ENCODE assay signal across 31 cellular contexts in the genomic region with DNA sequence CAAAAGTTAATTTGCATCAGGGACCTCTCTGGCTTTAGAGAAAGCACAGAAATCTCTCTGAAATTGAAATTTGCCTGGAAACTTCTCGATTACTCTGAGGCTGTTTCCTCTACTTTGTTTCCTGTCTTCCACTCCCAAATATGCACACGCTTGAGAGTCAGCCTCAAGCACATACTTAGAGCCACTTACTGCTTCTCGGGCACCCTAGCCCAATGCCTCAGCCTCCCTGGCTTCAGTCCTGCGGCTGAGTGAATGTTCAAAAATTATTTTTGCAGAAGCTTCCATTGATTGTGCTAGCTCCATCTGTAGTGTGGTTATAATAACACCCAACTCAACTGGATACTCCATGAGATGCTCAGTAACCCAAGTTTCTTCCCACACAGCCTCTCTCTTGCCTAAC. TPM values are rescaled to one million over a fixed set of nuclear protein-coding genes. Genes with fewer than 3 reads are reported as not detected.
DNase-seq lines count a peak whose midpoint lies in the region; ATAC-seq and TF ChIP-seq lines count a peak whose summit lies in the region.
"Had no signal": no experiment of that assay in that cellular context is flagged by ENCODE, and none has a peak within 500 bp of the region (broad histone marks: within the 10 kb centered on the region; RNA-seq: fewer than 3 reads in every experiment).

No MANE protein-coding gene starts in this region.

- no peaks in the 10 kb centered on the region for H3K9me3 ChIP-seq in adipocyte (ENCODE audit: control insufficient read depth, low read length)
- H3K9me3 ChIP-seq in left lung, result no peaks in the 10 kb centered on the region
- no peaks in the 10 kb centered on the region for H3K9me3 ChIP-seq in mesenchymal stem cell (ENCODE audit: control insufficient read depth, low read length)
- H3K9me3 ChIP-seq: breast epithelium, gastrocnemius medialis, MG63, Peyer's patch, upper lobe of left lung had no signal

- H3K23ac ChIP-seq in mesenchymal stem cell (ENCODE audit: low read length in 2 of 2), result no peak overlapping the region

- 41% methylated on average over 3 of the region's 4 CpGs for WGBS in mesenchymal stem cell

- in situ Hi-C loops in G401 (cut with HindIII; ENCODE audit: low sequenced_read_pairs), result no loop called here

- H3K27ac Mint-ChIP-seq in progenitor cell of endocrine pancreas, result no peak overlapping the region
- H3K27ac Mint-ChIP-seq: activated CD4-positive, alpha-beta T cell treated with anti-CD3 and anti-CD28 coated beads for 36 hours; activated naive CD4-positive, alpha-beta T cell treated with anti-CD3 and anti-CD28 coated beads, Interleukin-2, amount 10 ng/mL, durations not matched to agents 7 days and 5 days; activated T-helper 17 cell treated with anti-CD3 and anti-CD28 coated beads, Interleukin-2, amount 50 U/mL, for 72 hours; CD4-positive, alpha-beta T cell; immature natural killer cell; stimulated activated memory B cell treated with anti-CD40 and anti-IgM and Interleukin-4, amounts not matched to agents 10 μg/mL and 1 μg/mL and 100 μg/mL, for 72 hours had no signal

- no peak overlapping the region for H2AK5ac ChIP-seq in mesenchymal stem cell (ENCODE audit: low read length, severe bottlenecking)

- no peak overlapping the region for H3K4ac ChIP-seq in mesenchymal stem cell (ENCODE audit: low read depth in 1 of 2, low read length in 2 of 2)

- DNase-seq in G401 (ENCODE audit: low spot score) (peak; percentile 34), adipocyte (ENCODE audit: low read depth) (no peak), left lung (peak in 1 of 2 donors; percentile 36), progenitor cell of endocrine pancreas (ENCODE audit: low spot score, unreplicated experiment) (no peak), mesenchymal stem cell (no peak), DMS79 treated with DMSO at 0.1 percent for 48 hours (lab: John Stamatoyannopoulos, UW) (no peak), midbrain (lab: John Stamatoyannopoulos, UW) (no peak)
- DNase-seq: activated CD4-positive, alpha-beta T cell treated with anti-CD3 and anti-CD28 coated beads for 36 hours; activated CD8-positive, alpha-beta T cell treated with anti-CD3 and anti-CD28 coated beads, Interleukin-2, amount 10 ng/mL, durations not matched to agents 7 days and 5 days; activated naive CD4-positive, alpha-beta T cell treated with anti-CD3 and anti-CD28 coated beads, Interleukin-2, amount 10 ng/mL, durations not matched to agents 7 days and 5 days; CD4-positive, alpha-beta T cell; gastrocnemius medialis; GOT3; immature natural killer cell; KG1; left colon; MG63; NCI-H2107; NCI-H748 treated with DMSO at 0.1 percent for 48 hours; Peyer's patch; SHP77 had no signal

- no peak overlapping the region for H3K14ac ChIP-seq in mesenchymal stem cell (ENCODE audit: low read length in 2 of 2)

- no peak overlapping the region for H4K8ac ChIP-seq in mesenchymal stem cell (ENCODE audit: low read length)

- no peak overlapping the region for H2AFZ ChIP-seq in mesenchymal stem cell (ENCODE audit: low read depth, low read length)

- H3K4me3 ChIP-seq in adipocyte (ENCODE audit: low read length) (peak overlapping the region; percentile 80), left lung (no peak overlapping the region), mesenchymal stem cell (ENCODE audit: insufficient read depth in 1 of 2, low read depth in 1 of 2, low read length in 2 of 2) (no peak overlapping the region)

- H3K79me1 ChIP-seq in mesenchymal stem cell (replicated peaks; ENCODE audit: low read length, poor library complexity, severe bottlenecking), result no peaks in the 10 kb centered on the region

- peaks cover 43% of the 10 kb centered on the region for H3K27me3 Mint-ChIP-seq in progenitor cell of endocrine pancreas

- no peak overlapping the region for H2BK12ac ChIP-seq in mesenchymal stem cell (ENCODE audit: low read length in 2 of 2)

- H3K27ac ChIP-seq in left lung (no peak overlapping the region), mesenchymal stem cell (ENCODE audit: low read length, poor library complexity, severe bottlenecking) (no peak overlapping the region)
- H3K27ac ChIP-seq: breast epithelium, hepatocyte, Peyer's patch had no signal

- H3K36me3 Mint-ChIP-seq in progenitor cell of endocrine pancreas (ENCODE audit: insufficient read depth), result no peaks in the 10 kb centered on the region
- H3K36me3 Mint-ChIP-seq: stimulated activated memory B cell treated with anti-CD40 and anti-IgM and Interleukin-4, amounts not matched to agents 10 μg/mL and 1 μg/mL and 100 μg/mL, for 72 hours had no signal

- intact Hi-C loops in left lung (cut with DNase I), result no loop called here

- no peak for TF ChIP-seq CTCF in left lung (IDR thresholded peaks at IDR 0.05)
- TF ChIP-seq CTCF in progenitor cell of endocrine pancreas (IDR thresholded peaks at IDR 0.05; ENCODE audit: unreplicated experiment), result no peak

- ATAC-seq in left lung (peak; percentile 78), HG02798 (IDR thresholded peaks at IDR 0.05; ENCODE audit: poor library complexity, unreplicated experiment) (no peak)
- ATAC-seq: activated CD4-positive, alpha-beta T cell treated with anti-CD3 and anti-CD28 coated beads for 36 hours; activated CD8-positive, alpha-beta T cell treated with anti-CD3 and anti-CD28 coated beads, Interleukin-2, amount 10 ng/mL, durations not matched to agents 7 days and 5 days; activated T-helper 17 cell treated with anti-CD3 and anti-CD28 coated beads, Interleukin-2, amount 50 U/mL, for 72 hours; gastrocnemius medialis; left colon; stimulated activated memory B cell treated with anti-CD40 and anti-IgM and Interleukin-4, amounts not matched to agents 10 μg/mL and 1 μg/mL and 100 μg/mL, for 72 hours had no signal

- no peak overlapping the region for H4K91ac ChIP-seq in mesenchymal stem cell (ENCODE audit: low read length)

- H3K36me3 ChIP-seq in adipocyte (ENCODE audit: control insufficient read depth, insufficient read depth, low read length, severe bottlenecking) (no peaks in the 10 kb centered on the region), left lung (no peaks in the 10 kb centered on the region), mesenchymal stem cell (ENCODE audit: control insufficient read depth in 1 of 2, insufficient read depth in 2 of 2, low read depth in 1 of 2, low read length in 2 of 2) (no peaks in the 10 kb centered on the region)
- H3K36me3 ChIP-seq: breast epithelium, gastrocnemius medialis, MG63, Peyer's patch, upper lobe of left lung had no signal

- H3K9me3 Mint-ChIP-seq in progenitor cell of endocrine pancreas (ENCODE audit: low read depth), result no peaks in the 10 kb centered on the region
- H3K9me3 Mint-ChIP-seq: activated T-helper 17 cell treated with anti-CD3 and anti-CD28 coated beads, Interleukin-2, amount 50 U/mL, for 72 hours; CD4-positive, alpha-beta T cell; stimulated activated memory B cell treated with anti-CD40 and anti-IgM and Interleukin-4, amounts not matched to agents 10 μg/mL and 1 μg/mL and 100 μg/mL, for 72 hours had no signal

- H3K9ac ChIP-seq in adipocyte (ENCODE audit: low read length), result no peak overlapping the region
- H3K9ac ChIP-seq in mesenchymal stem cell (ENCODE audit: low read length), result no peak overlapping the region

- peak overlapping the region; percentile 82 for H3K4me3 Mint-ChIP-seq in progenitor cell of endocrine pancreas (ENCODE audit: low read depth)
- H3K4me3 Mint-ChIP-seq: activated CD4-positive, alpha-beta T cell treated with anti-CD3 and anti-CD28 coated beads for 36 hours; activated CD8-positive, alpha-beta T cell treated with anti-CD3 and anti-CD28 coated beads, Interleukin-2, amount 10 ng/mL, durations not matched to agents 7 days and 5 days; activated naive CD4-positive, alpha-beta T cell treated with anti-CD3 and anti-CD28 coated beads, Interleukin-2, amount 10 ng/mL, durations not matched to agents 7 days and 5 days; activated T-helper 17 cell treated with anti-CD3 and anti-CD28 coated beads, Interleukin-2, amount 50 U/mL, for 72 hours; CD4-positive, alpha-beta T cell; stimulated activated memory B cell treated with anti-CD40 and anti-IgM and Interleukin-4, amounts not matched to agents 10 μg/mL and 1 μg/mL and 100 μg/mL, for 72 hours had no signal

- H3K18ac ChIP-seq in mesenchymal stem cell (ENCODE audit: low read depth in 1 of 2, low read length in 2 of 2), result no peak overlapping the region

- H3K4me1 Mint-ChIP-seq in progenitor cell of endocrine pancreas (ENCODE audit: low read depth), result peaks cover 4% of the 10 kb centered on the region
- H3K4me1 Mint-ChIP-seq: activated CD4-positive, alpha-beta T cell treated with anti-CD3 and anti-CD28 coated beads for 36 hours; activated naive CD4-positive, alpha-beta T cell treated with anti-CD3 and anti-CD28 coated beads, Interleukin-2, amount 10 ng/mL, durations not matched to agents 7 days and 5 days; activated T-helper 17 cell treated with anti-CD3 and anti-CD28 coated beads, Interleukin-2, amount 50 U/mL, for 72 hours; immature natural killer cell had no signal

- H2BK15ac ChIP-seq in mesenchymal stem cell (ENCODE audit: low read depth, poor library complexity, severe bottlenecking), result no peak overlapping the region

- H3K4me2 ChIP-seq in mesenchymal stem cell (ENCODE audit: low read length, poor library complexity, severe bottlenecking), result no peak overlapping the region

- no peak overlapping the region for H2BK5ac ChIP-seq in mesenchymal stem cell (ENCODE audit: low read depth, low read length, poor library complexity, severe bottlenecking)

- H3K4me1 ChIP-seq in adipocyte (ENCODE audit: control insufficient read depth, insufficient read depth, low read length) (peaks cover 3% of the 10 kb centered on the region), left lung (peaks cover 0 to 6% of the 10 kb centered on the region in 2 donors), mesenchymal stem cell (ENCODE audit: control insufficient read depth, insufficient read depth, low read depth, low read length) (peaks cover 16% of the 10 kb centered on the region)
- H3K4me1 ChIP-seq: breast epithelium, gastrocnemius medialis, Peyer's patch had no signal

- no peak overlapping the region for H2BK120ac ChIP-seq in mesenchymal stem cell (ENCODE audit: low read depth, low read length)

- H3K27me3 ChIP-seq in adipocyte (replicated peaks; ENCODE audit: control insufficient read depth, insufficient read depth, low read length) (peaks cover 19% of the 10 kb centered on the region), left lung (peaks cover 0 to 59% of the 10 kb centered on the region in 2 donors), mesenchymal stem cell (ENCODE audit: control insufficient read depth in 1 of 2, insufficient read depth in 1 of 2, low read length in 2 of 2) (peaks cover 40 to 42% of the 10 kb centered on the region in 2 experiments)
- H3K27me3 ChIP-seq: Peyer's patch had no signal

RNA-seq across cellular contexts. Expression of gene GALNT17, which starts 1.7 kb away (rescaled TPM):
- not detected in 2 replicates for total RNA-seq in G401 (2014; rRNA removed; shearing (Covaris generic))
- total RNA-seq in left lung (1 to 10 TPM; 2.4 to 8.9 TPM), progenitor cell of endocrine pancreas (3.9 and 4.9 TPM in 2 replicates)
- not detected for polyA plus RNA-seq in mesenchymal stem cell (2013, experiment 1 of 2)
- polyA plus RNA-seq in mesenchymal stem cell (2013, experiment 2 of 2), result not detected
- total RNA-seq: activated CD4-positive, alpha-beta T cell treated with anti-CD3 and anti-CD28 coated beads for 36 hours; activated CD8-positive, alpha-beta T cell treated with anti-CD3 and anti-CD28 coated beads, Interleukin-2, amount 10 ng/mL, durations not matched to agents 7 days and 5 days; activated T-helper 17 cell treated with anti-CD3 and anti-CD28 coated beads, Interleukin-2, amount 50 U/mL, for 72 hours; CD4-positive, alpha-beta T cell; Daoy; renal cortical epithelial cell; T-helper 2 cell treated with Interferon-gamma antibody and Interleukin-4, amounts not matched to agents 100 ng/mL and 5 ng/mL, for 36 hours had no signal
- polyA plus RNA-seq: fibroblast of lung, immature natural killer cell had no signal
